In genomic region chr1:108590947-108591346, GRCh38 we compare ENCODE assay signal across 8 cellular contexts. TPM values are rescaled to one million over a fixed set of nuclear protein-coding genes. Genes with fewer than 3 reads are reported as not detected.
DNase-seq lines count a peak whose midpoint lies in the region; ATAC-seq and TF ChIP-seq lines count a peak whose summit lies in the region.

No MANE protein-coding gene starts in this region.

- no peaks in the 10 kb centered on the region for H3K36me3 ChIP-seq in SK-N-MC (ENCODE audit: insufficient read depth, low read length)

- H3K9ac ChIP-seq in SK-N-MC (ENCODE audit: insufficient read length) = no peak overlapping the region

- DNase-seq in GM04503 (ENCODE audit: low read depth) (peak; percentile 98), SK-N-MC (ENCODE audit: low read depth, low spot score) (peak; percentile 61), fibroblast of mammary gland (ENCODE audit: low read depth) (peak; percentile 95), sciatic nerve (ENCODE audit: low spot score) (no peak), caudate nucleus (lab: John Stamatoyannopoulos, UW) (no peak), NCI-H2227 treated with DMSO at 0.1 percent for 48 hours (lab: John Stamatoyannopoulos, UW) (no peak), NCI-H69 (lab: John Stamatoyannopoulos, UW) (no peak)

- H3K4me3 ChIP-seq in SK-N-MC (no peak overlapping the region), fibroblast of mammary gland (ENCODE audit: control insufficient read depth, low read depth, low read length) (no peak overlapping the region)

- ATAC-seq in sciatic nerve (peak; percentile 90), GM21367 (IDR thresholded peaks at IDR 0.05; ENCODE audit: unreplicated experiment) (no peak)

- H3K9me3 ChIP-seq in SK-N-MC (ENCODE audit: low read depth, low read length) = no peaks in the 10 kb centered on the region

- H3K27ac ChIP-seq in SK-N-MC (no peak overlapping the region), caudate nucleus (ENCODE audit: low read depth, low read length) (no peak overlapping the region)

- no peak for TF ChIP-seq CTCF in fibroblast of mammary gland (conservative IDR thresholded peaks at IDR 0.05; ENCODE audit: control insufficient read depth, insufficient read depth, low read depth, low read length)

- intact Hi-C loops in sciatic nerve (cut with DNase I) = no loop called here

RNA-seq across cellular contexts. Expression of gene EEIG2, which starts 31.0 kb away (rescaled TPM):
- total RNA-seq in sciatic nerve = 32.3 TPM

Comparison
In these comparisons a context has a peak if more than half of its experiments do, and no peak if none do; other contexts are left out.
1. DNase-seq: peak in GM04503 (single experiment), SK-N-MC (single experiment) and fibroblast of mammary gland (single experiment); none in sciatic nerve (single experiment), caudate nucleus (0 of 61), NCI-H2227 treated with DMSO at 0.1 percent for 48 hours (single experiment) and NCI-H69 (single experiment).